Comparison of ENCODE assay signal across 11 cellular contexts in the genomic region with DNA sequence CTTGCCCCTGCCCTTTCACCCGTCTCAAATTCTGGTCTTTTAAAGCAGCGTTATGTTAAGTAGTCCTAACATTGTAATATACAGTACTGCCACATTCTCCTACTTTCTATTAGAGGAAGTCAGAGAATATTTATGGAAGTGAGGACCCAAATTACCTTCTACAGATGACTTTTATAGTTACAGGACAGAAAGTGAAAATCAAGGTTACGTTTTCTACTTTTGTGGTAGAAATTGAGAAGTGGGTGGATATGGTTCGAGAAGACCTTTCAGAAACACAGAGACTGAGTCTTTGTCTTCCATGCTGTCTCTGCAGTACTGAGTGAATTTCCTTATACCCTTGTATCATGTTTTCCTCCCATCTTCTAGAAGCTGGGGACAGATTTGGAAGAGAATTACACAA. TPM values are rescaled to one million over a fixed set of nuclear protein-coding genes. Genes with fewer than 3 reads are reported as not detected.
DNase-seq lines count a peak whose midpoint lies in the region; ATAC-seq, FAIRE-seq and TF ChIP-seq lines count a peak whose summit lies in the region.
"Had no signal": no experiment of that assay in that cellular context is flagged by ENCODE, and none has a peak within 500 bp of the region (broad histone marks: within the 10 kb centered on the region; RNA-seq: fewer than 3 reads in every experiment).

No MANE protein-coding gene starts in this region.

- H2AFZ ChIP-seq in HepG2 (ENCODE audit: low read length), result no peak overlapping the region

- H3K27me3 ChIP-seq in HepG2 (ENCODE audit: control insufficient read depth in 1 of 2, insufficient read depth in 2 of 2, low read length in 2 of 2), result no peaks in the 10 kb centered on the region
- H3K27me3 ChIP-seq in right lobe of liver, result no peaks in the 10 kb centered on the region
- H3K27me3 ChIP-seq: pancreas had no signal

- H3K9me3 ChIP-seq in HepG2 (ENCODE audit: low read length) (no peaks in the 10 kb centered on the region), right lobe of liver (no peaks in the 10 kb centered on the region)
- H3K9me3 ChIP-seq: pancreas had no signal

- H3K9ac ChIP-seq in HepG2 (ENCODE audit: insufficient read depth, low read depth, low read length), result no peak overlapping the region

- TF ChIP-seq POLR2A in HepG2 (IDR thresholded peaks at IDR 0.05; ENCODE audit: insufficient read depth in 1 of 2, low read depth in 2 of 2, low read length in 2 of 2) (no peak), right lobe of liver (IDR thresholded peaks at IDR 0.05) (no peak)

- H3K27ac ChIP-seq in HepG2 (ENCODE audit: extremely low read length, insufficient read depth, low read length) (no peak overlapping the region), right lobe of liver (no peak overlapping the region)
- H3K27ac ChIP-seq: pancreas had no signal

- DNase-seq in HepG2 (ENCODE audit: low spot score) (no peak), right lobe of liver (no peak), putamen (ENCODE audit: low spot score) (no peak), NCI-H2029 treated with DMSO at 0.1 percent for 48 hours (lab: John Stamatoyannopoulos, UW) (no peak), CD1c-positive myeloid dendritic cell (ENCODE audit: extremely low spot score) (no peak), DMS153 (lab: John Stamatoyannopoulos, UW) (no peak)
- DNase-seq: NCI-H2107, pancreas had no signal

- no peak for TF ChIP-seq CTCF in HepG2 (CRISPR knock-in tag; IDR thresholded peaks at IDR 0.05)
- TF ChIP-seq CTCF in right lobe of liver (IDR thresholded peaks at IDR 0.05), result no peak

- 96% methylated on average over 4 of the region's 4 CpGs for WGBS in HepG2 (ENCODE audit: low lambda C conversion rate)
- WGBS in right lobe of liver (ENCODE audit: insufficient coverage, low coverage, low lambda C conversion rate, missing lambda C conversion rate), result 73% methylated on average over 4 of the region's 4 CpGs

- no peaks in the 10 kb centered on the region for H3K79me2 ChIP-seq in HepG2 (ENCODE audit: insufficient read depth, low read length)

- H3K4me1 ChIP-seq in HepG2 (ENCODE audit: insufficient read depth, low read length) (peaks cover 12% of the 10 kb centered on the region), right lobe of liver (peaks cover 0 to 14% (median 0%) of the 10 kb centered on the region in 4 donors)
- H3K4me1 ChIP-seq: pancreas had no signal

- H3K36me3 ChIP-seq in HepG2 (replicated peaks in 1 of 2; ENCODE audit: control insufficient read depth in 1 of 2, insufficient read depth in 2 of 2, low read length in 2 of 2) (peaks cover 2 to 31% of the 10 kb centered on the region in 2 experiments; a peak in 3 of 5 replicates), right lobe of liver (peaks cover 0 to 41% (median 16%) of the 10 kb centered on the region in 4 donors)

- H4K20me1 ChIP-seq in HepG2 (ENCODE audit: insufficient read depth, low read length), result no peaks in the 10 kb centered on the region

- intact Hi-C loops in HepG2 (cut with micrococcal nuclease; ENCODE audit: unreplicated experiment) (no loop called here), right lobe of liver (cut with DNase I) (no loop called here)

- no TSS peak for BruUV-seq in HepG2 (replicated peaks; lab: Mats Ljungman, UMichigan)

- POLR2A ChIA-PET in HepG2 (lab: Yijun Ruan, JAX), result no interaction called here

- no peak for FAIRE-seq in HepG2 (lab: Jason Lieb, UNC)
- FAIRE-seq: HTR-8/SVneo, pancreas had no signal

- no peak for ATAC-seq in HepG2
- no peak for ATAC-seq in right lobe of liver
- peak; percentile 89 for ATAC-seq in GM21737 (IDR thresholded peaks at IDR 0.05; ENCODE audit: unreplicated experiment)
- peak; percentile 78 for ATAC-seq in HG03378 (IDR thresholded peaks at IDR 0.05; ENCODE audit: unreplicated experiment)
- ATAC-seq: pancreas had no signal

- CTCF ChIA-PET in HepG2 (lab: Yijun Ruan, JAX; ENCODE audit: low intra/inter-chr PET ratio, low total read pairs), result no interaction called here

- H3K4me3 ChIP-seq in HepG2 (replicated peaks in 1 of 3; ENCODE audit: insufficient read depth in 1 of 3, low read depth in 2 of 3, low read length in 3 of 3) (no peak overlapping the region), right lobe of liver (no peak overlapping the region)
- H3K4me3 ChIP-seq: pancreas had no signal

- no peak for TF ChIP-seq RAD21 in HepG2 (CRISPR knock-in tag; IDR thresholded peaks at IDR 0.05)

- in situ Hi-C loops in HepG2 (cut with HindIII; ENCODE audit: extremely low pct_ligation_motif_present, low pct_unique_long_range_greater_than_20kb), result no loop called here

- no peak overlapping the region for H3K4me2 ChIP-seq in HepG2 (ENCODE audit: low read depth, low read length)

- no peak for TF ChIP-seq EP300 in HepG2 (IDR thresholded peaks at IDR 0.05; ENCODE audit: low read depth in 2 of 2, low read length in 2 of 2)
- no peak for TF ChIP-seq EP300 in HepG2 (CRISPR knock-in tag; IDR thresholded peaks at IDR 0.05; ENCODE audit: borderline replicate concordance)

TF ChIP-seq in HepG2, 621 proteins besides CTCF, POLR2A, EP300 and RAD21:
- TF ChIP-seq ZNF7 (CRISPR knock-in tag; IDR thresholded peaks at IDR 0.05), result no peak
- no peak for TF ChIP-seq KLF16 (CRISPR knock-in tag; IDR thresholded peaks at IDR 0.05)
- TF ChIP-seq ZNF790 (CRISPR knock-in tag; IDR thresholded peaks at IDR 0.05; ENCODE audit: borderline replicate concordance), result no peak
- no peak for TF ChIP-seq MED13 (CRISPR knock-in tag; IDR thresholded peaks at IDR 0.05)
- TF ChIP-seq, protein P1, sequence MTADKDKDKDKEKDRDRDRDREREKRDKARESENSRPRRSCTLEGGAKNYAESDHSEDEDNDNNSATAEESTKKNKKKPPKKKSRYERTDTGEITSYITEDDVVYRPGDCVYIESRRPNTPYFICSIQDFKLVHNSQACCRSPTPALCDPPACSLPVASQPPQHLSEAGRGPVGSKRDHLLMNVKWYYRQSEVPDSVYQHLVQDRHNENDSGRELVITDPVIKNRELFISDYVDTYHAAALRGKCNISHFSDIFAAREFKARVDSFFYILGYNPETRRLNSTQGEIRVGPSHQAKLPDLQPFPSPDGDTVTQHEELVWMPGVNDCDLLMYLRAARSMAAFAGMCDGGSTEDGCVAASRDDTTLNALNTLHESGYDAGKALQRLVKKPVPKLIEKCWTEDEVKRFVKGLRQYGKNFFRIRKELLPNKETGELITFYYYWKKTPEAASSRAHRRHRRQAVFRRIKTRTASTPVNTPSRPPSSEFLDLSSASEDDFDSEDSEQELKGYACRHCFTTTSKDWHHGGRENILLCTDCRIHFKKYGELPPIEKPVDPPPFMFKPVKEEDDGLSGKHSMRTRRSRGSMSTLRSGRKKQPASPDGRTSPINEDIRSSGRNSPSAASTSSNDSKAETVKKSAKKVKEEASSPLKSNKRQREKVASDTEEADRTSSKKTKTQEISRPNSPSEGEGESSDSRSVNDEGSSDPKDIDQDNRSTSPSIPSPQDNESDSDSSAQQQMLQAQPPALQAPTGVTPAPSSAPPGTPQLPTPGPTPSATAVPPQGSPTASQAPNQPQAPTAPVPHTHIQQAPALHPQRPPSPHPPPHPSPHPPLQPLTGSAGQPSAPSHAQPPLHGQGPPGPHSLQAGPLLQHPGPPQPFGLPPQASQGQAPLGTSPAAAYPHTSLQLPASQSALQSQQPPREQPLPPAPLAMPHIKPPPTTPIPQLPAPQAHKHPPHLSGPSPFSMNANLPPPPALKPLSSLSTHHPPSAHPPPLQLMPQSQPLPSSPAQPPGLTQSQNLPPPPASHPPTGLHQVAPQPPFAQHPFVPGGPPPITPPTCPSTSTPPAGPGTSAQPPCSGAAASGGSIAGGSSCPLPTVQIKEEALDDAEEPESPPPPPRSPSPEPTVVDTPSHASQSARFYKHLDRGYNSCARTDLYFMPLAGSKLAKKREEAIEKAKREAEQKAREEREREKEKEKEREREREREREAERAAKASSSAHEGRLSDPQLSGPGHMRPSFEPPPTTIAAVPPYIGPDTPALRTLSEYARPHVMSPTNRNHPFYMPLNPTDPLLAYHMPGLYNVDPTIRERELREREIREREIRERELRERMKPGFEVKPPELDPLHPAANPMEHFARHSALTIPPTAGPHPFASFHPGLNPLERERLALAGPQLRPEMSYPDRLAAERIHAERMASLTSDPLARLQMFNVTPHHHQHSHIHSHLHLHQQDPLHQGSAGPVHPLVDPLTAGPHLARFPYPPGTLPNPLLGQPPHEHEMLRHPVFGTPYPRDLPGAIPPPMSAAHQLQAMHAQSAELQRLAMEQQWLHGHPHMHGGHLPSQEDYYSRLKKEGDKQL (CRISPR knock-in tag; IDR thresholded peaks at IDR 0.05; ENCODE audit: low read depth), result no peak
- TF ChIP-seq POLR2AphosphoS5 (IDR thresholded peaks at IDR 0.05; ENCODE audit: low read depth, low read length), result 0 out of 2 replicates have a peak, but pooled peaks have one; percentile 19

RNA-seq across cellular contexts. Expression of a gene that starts 17.1 kb away (rescaled TPM):
- total RNA-seq in HepG2 (2016; rRNA removed; fragmentation: Illumina TruSeq; extraction: Trizol) (48.6 and 84.4 TPM in 2 replicates), right lobe of liver (100 to 1,000 TPM in 2 of 6 experiments, 10 to 100 TPM in 4; 58.9 to 126 (median 82.1) TPM)
- 9.4 and 11.7 TPM in 2 replicates for total RNA-seq in HepG2 (2016; cell fraction: cytosol; rRNA removed; fragmentation: Illumina TruSeq; extraction: Trizol; ENCODE audit: low read depth)
- 49.0 and 80.4 TPM in 2 replicates for total RNA-seq in HepG2 (2016; cell fraction: insoluble cytoplasmic fraction; rRNA removed; fragmentation: Illumina TruSeq; extraction: Trizol)
- 18.2 and 23.9 TPM in 2 replicates for total RNA-seq in HepG2 (2016; cell fraction: membrane; rRNA removed; fragmentation: Illumina TruSeq; extraction: Trizol)
- total RNA-seq in HepG2 (2016; cell fraction: nucleus; rRNA removed; fragmentation: Illumina TruSeq; extraction: Trizol), result 88.0 and 105 TPM in 2 replicates
- polyA plus RNA-seq in HepG2 (2011; rRNA removed), result 155 and 186 TPM in 2 replicates
- polyA plus RNA-seq in HepG2 (2011; cell fraction: cytosol; rRNA removed), result 29.9 and 67.8 TPM in 2 replicates
- polyA plus RNA-seq in HepG2 (2011; cell fraction: nucleus; rRNA removed), result 12.9 and 36.4 TPM in 2 replicates
- 147 and 186 TPM in 2 replicates for polyA plus RNA-seq in HepG2 (2012)
- 8.7 and 9.0 TPM in 2 replicates for polyA plus RNA-seq in HepG2 (2016; cell fraction: cytosol; fragmentation: Illumina TruSeq; extraction: Trizol; ENCODE audit: low read depth)
- polyA plus RNA-seq in HepG2 (2016; cell fraction: insoluble cytoplasmic fraction; fragmentation: Illumina TruSeq; extraction: Trizol; ENCODE audit: low read depth), result 58.1 and 58.6 TPM in 2 replicates
- 16.3 and 18.5 TPM in 2 replicates for polyA plus RNA-seq in HepG2 (2016; cell fraction: membrane; fragmentation: Illumina TruSeq; extraction: Trizol; ENCODE audit: low read depth)
- 135 and 141 TPM in 2 replicates for polyA plus RNA-seq in HepG2 (2016; cell fraction: nucleus; fragmentation: Illumina TruSeq; extraction: Trizol; ENCODE audit: insufficient read depth, low read depth)
- 28.6 and 108 TPM in 2 replicates for polyA minus RNA-seq in HepG2 (2011; rRNA and poly(A)+ RNA removed; ENCODE audit: low replicate concordance)
- 100 and 145 TPM in 2 replicates for polyA minus RNA-seq in HepG2 (2011; cell fraction: cytosol; rRNA and poly(A)+ RNA removed)
- 50.2 and 78.9 TPM in 2 replicates for polyA minus RNA-seq in HepG2 (2011; cell fraction: nucleus; rRNA and poly(A)+ RNA removed)

Comparison
In these comparisons a context has a peak if more than half of its experiments do, and no peak if none do; other contexts are left out.
1. ATAC-seq: peak in GM21737 (single experiment) and HG03378 (single experiment); none in HepG2 (single experiment) and right lobe of liver (0 of 4).